ENCODE assay signal across 8 cellular contexts in the genomic region with DNA sequence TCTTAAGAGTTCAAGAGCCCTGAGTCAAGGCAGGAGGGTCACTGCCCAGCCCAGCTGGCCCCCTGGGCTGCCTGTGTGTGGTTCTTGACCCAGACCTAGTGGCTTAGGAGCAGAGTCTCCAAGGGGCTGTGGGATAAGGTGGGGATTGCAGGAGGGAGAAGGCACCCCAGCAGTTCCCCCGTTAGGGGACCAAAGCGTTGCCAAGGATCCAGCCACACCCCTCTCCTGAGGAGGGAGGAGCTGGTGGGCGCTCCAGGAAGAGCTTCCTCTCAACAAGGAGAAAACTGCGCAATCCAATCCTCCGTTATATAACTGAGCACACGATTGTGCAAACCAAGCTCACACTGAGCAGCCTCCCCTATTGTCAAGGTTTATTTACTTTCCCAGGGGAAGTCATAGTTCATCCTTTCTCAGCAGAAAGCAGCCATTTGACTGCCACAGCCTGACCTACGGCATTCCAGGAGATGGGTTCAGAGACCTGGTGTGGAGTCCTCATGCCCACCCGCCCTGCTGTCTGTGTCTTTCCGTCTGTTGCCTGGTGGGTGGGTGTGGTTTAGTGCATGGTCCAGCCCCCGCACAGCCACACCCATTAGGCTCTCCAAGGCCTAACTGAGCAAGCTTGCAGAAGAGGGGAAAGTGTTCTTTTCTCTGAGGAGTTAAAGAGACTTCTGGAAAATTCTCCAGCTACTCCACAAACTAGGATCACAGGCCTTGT. TPM values are rescaled to one million over a fixed set of nuclear protein-coding genes. Genes with fewer than 3 reads are reported as not detected.
DNase-seq lines count a peak whose midpoint lies in the region; ATAC-seq and TF ChIP-seq lines count a peak whose summit lies in the region.

No MANE protein-coding gene starts in this region.

- no peak for TF ChIP-seq POLR2A in spleen (IDR thresholded peaks at IDR 0.05)

- H3K9ac ChIP-seq in SK-N-MC (ENCODE audit: insufficient read length): peak overlapping the region; percentile 54

- intact Hi-C loops in left ventricle myocardium inferior (cut with micrococcal nuclease) (loop anchor here (5.0 kb wide), 1 partner anchor 36 kb away; a partner anchor contains a TSS), spleen (cut with DNase I; ENCODE audit: low total_unique reads) (no loop called here)

- peak; percentile 64 for DNase-seq in KBM-7
- peak; percentile 70 for DNase-seq in SK-N-MC (ENCODE audit: low read depth, low spot score)
- DNase-seq in left ventricle myocardium inferior: peak; percentile 68
- no peak for DNase-seq in spleen
- DNase-seq in NCI-H526 treated with DMSO at 0.1 percent for 48 hours (lab: John Stamatoyannopoulos, UW): no peak
- no peak for DNase-seq in GDM1 (lab: John Stamatoyannopoulos, UW)
- no peak for DNase-seq in glomerular visceral epithelial cell (ENCODE audit: extremely low spot score)

- TF ChIP-seq CTCF in left ventricle myocardium inferior (IDR thresholded peaks at IDR 0.05; ENCODE audit: borderline replicate concordance) (no peak), spleen (IDR thresholded peaks at IDR 0.05 in 8 of 11, conservative IDR thresholded peaks at IDR 0.05 in 3 of 11) (no peak)

- in situ Hi-C loops in KBM-7 (cut with MboI; ENCODE audit: low pct_unique_long_range_greater_than_20kb, low sequenced_read_pairs): no loop called here

- 28 to 50% (median 40%) methylated on average over 9 to 10 of the region's 10 CpGs for WGBS in spleen, 5 donors

- no peak for ATAC-seq in HG03521 (IDR thresholded peaks at IDR 0.05; ENCODE audit: unreplicated experiment)

- H3K36me3 ChIP-seq in SK-N-MC (ENCODE audit: insufficient read depth, low read length): no peaks in the 10 kb centered on the region
- H3K36me3 ChIP-seq in left ventricle myocardium inferior: no peaks in the 10 kb centered on the region
- H3K36me3 ChIP-seq in spleen: no peaks in the 10 kb centered on the region

- H3K27me3 ChIP-seq in left ventricle myocardium inferior (ENCODE audit: low read depth) (no peaks in the 10 kb centered on the region), spleen (replicated peaks in 1 of 7) (peaks cover 0 to 15% (median 0%) of the 10 kb centered on the region in 7 donors)

- H3K4me3 ChIP-seq in SK-N-MC (peak overlapping the region; percentile 80), left ventricle myocardium inferior (peak overlapping the region; percentile 90), spleen (peak overlapping the region in 1 of 8 donors; percentile 20)

- peaks cover 86% of the 10 kb centered on the region for H3K4me1 ChIP-seq in left ventricle myocardium inferior
- H3K4me1 ChIP-seq in spleen: peaks cover 40 to 92% (median 80%) of the 10 kb centered on the region in 6 donors

- H3K27ac ChIP-seq in SK-N-MC: peak overlapping the region; percentile 78
- peak overlapping the region; percentile 95 for H3K27ac ChIP-seq in left ventricle myocardium inferior (replicated peaks)
- H3K27ac ChIP-seq in spleen: peak overlapping the region; percentile 39 to 90 (median 85)

- H3K9me3 ChIP-seq in SK-N-MC (ENCODE audit: low read depth, low read length) (no peaks in the 10 kb centered on the region), left ventricle myocardium inferior (replicated peaks) (no peaks in the 10 kb centered on the region), spleen (no peaks in the 10 kb centered on the region)

RNA-seq across cellular contexts. Expression of a gene that starts 3.5 kb away (rescaled TPM):
- total RNA-seq in left ventricle myocardium inferior (49.7 TPM), spleen (10 to 100 TPM; 30.1 to 92.8 (median 81.4) TPM)
- 10 to 100 TPM in 2 of 3 donors, 1 to 10 TPM in 1; 3.9 to 12.2 (median 10.7) TPM for polyA plus RNA-seq in spleen

RNA-seq across cellular contexts. Expression of a gene that starts 35.8 kb away (rescaled TPM):
- 205 TPM for total RNA-seq in left ventricle myocardium inferior
- 100 to 1,000 TPM; 145 to 229 (median 159) TPM for total RNA-seq in spleen
- polyA plus RNA-seq in spleen: 100 to 1,000 TPM; 167 to 269 (median 210) TPM

Comparison
In these comparisons a context has a peak if more than half of its experiments do, and no peak if none do; other contexts are left out.
1. DNase-seq: peak in KBM-7 (single experiment), SK-N-MC (single experiment) and left ventricle myocardium inferior (single experiment); none in spleen (single experiment), NCI-H526 treated with DMSO at 0.1 percent for 48 hours (single experiment), GDM1 (single experiment) and glomerular visceral epithelial cell (single experiment).
2. Peak in every context shown above with its lines, with median percentiles within 50 percentile points of each other: H3K27ac ChIP-seq.